ENCODE assay signal across 9 cellular contexts in genomic region chr14:93103392-93104080, GRCh38. TPM values are rescaled to one million over a fixed set of nuclear protein-coding genes. Genes with fewer than 3 reads are reported as not detected.
A peak's percentile ranks its signal among the peaks of the same experiment; 100 is the strongest.
DNase-seq lines count a peak whose midpoint lies in the region; ATAC-seq lines count a peak whose summit lies in the region.
"Had no signal": no experiment of that assay in that cellular context is flagged by ENCODE, and none has a peak within 500 bp of the region (broad histone marks: within the 10 kb centered on the region; RNA-seq: fewer than 3 reads in every experiment).

No MANE protein-coding gene starts in this region.

- H4K91ac ChIP-seq in mesenchymal stem cell (ENCODE audit: low read length) = no peak overlapping the region

- H3K27ac ChIP-seq in mesenchymal stem cell (ENCODE audit: low read length, poor library complexity, severe bottlenecking) = no peak overlapping the region
- H3K27ac ChIP-seq: VCaP had no signal

- H3K23ac ChIP-seq in mesenchymal stem cell (ENCODE audit: low read length in 2 of 2) = no peak overlapping the region

- no peak overlapping the region for H3K4ac ChIP-seq in mesenchymal stem cell (ENCODE audit: low read depth in 1 of 2, low read length in 2 of 2)

- no peak overlapping the region for H3K9ac ChIP-seq in mesenchymal stem cell (ENCODE audit: low read length)

- 94% methylated on average over 9 of the region's 9 CpGs for WGBS in mesenchymal stem cell

- peaks cover 26% of the 10 kb centered on the region for H3K4me1 Mint-ChIP-seq in activated T-cell treated with anti-CD3 and anti-CD28 coated beads, Interleukin-2, amount 50 U/mL, for 4 hours (ENCODE audit: low read depth)

- no peaks in the 10 kb centered on the region for H3K9me3 Mint-ChIP-seq in activated T-cell treated with anti-CD3 and anti-CD28 coated beads, Interleukin-2, amount 50 U/mL, for 4 hours

- H2AK5ac ChIP-seq in mesenchymal stem cell (ENCODE audit: low read length, severe bottlenecking) = no peak overlapping the region

- no peak overlapping the region for H3K4me3 ChIP-seq in mesenchymal stem cell (ENCODE audit: insufficient read depth in 1 of 2, low read depth in 1 of 2, low read length in 2 of 2)

- no peak overlapping the region for H2BK120ac ChIP-seq in mesenchymal stem cell (ENCODE audit: low read depth, low read length)

- H3K18ac ChIP-seq in mesenchymal stem cell (ENCODE audit: low read depth in 1 of 2, low read length in 2 of 2) = no peak overlapping the region

- H3K36me3 Mint-ChIP-seq in activated T-cell treated with anti-CD3 and anti-CD28 coated beads, Interleukin-2, amount 50 U/mL, for 4 hours (ENCODE audit: insufficient read depth) = no peaks in the 10 kb centered on the region

- H3K4me2 ChIP-seq in mesenchymal stem cell (ENCODE audit: low read length, poor library complexity, severe bottlenecking) = no peak overlapping the region

- H3K4me1 ChIP-seq in mesenchymal stem cell (ENCODE audit: control insufficient read depth, insufficient read depth, low read depth, low read length) = peaks cover 6% of the 10 kb centered on the region

- DNase-seq in NCI-H226 = peak; percentile 93
- peak; percentile 47 for DNase-seq in activated T-cell treated with anti-CD3 and anti-CD28 coated beads, Interleukin-2, amount 50 U/mL, for 4 hours
- peak; percentile 15 for DNase-seq in mesenchymal stem cell
- no peak for DNase-seq in NCI-H1048 (lab: John Stamatoyannopoulos, UW)
- no peak for DNase-seq in middle frontal gyrus (ENCODE audit: extremely low spot score, low spot score)
- DNase-seq in 8988T = no peak

- ATAC-seq in GM18511 (IDR thresholded peaks at IDR 0.05; ENCODE audit: unreplicated experiment) (peak; percentile 96), HG02610 (IDR thresholded peaks at IDR 0.05; ENCODE audit: unreplicated experiment) (peak; percentile 94)
- ATAC-seq in activated T-cell treated with anti-CD3 and anti-CD28 coated beads, Interleukin-2, amount 50 U/mL, for 4 hours = peak; percentile 94 to 96

- H2AFZ ChIP-seq in mesenchymal stem cell (ENCODE audit: low read depth, low read length) = no peak overlapping the region

- no peak overlapping the region for H2BK15ac ChIP-seq in mesenchymal stem cell (ENCODE audit: low read depth, poor library complexity, severe bottlenecking)

- H2BK12ac ChIP-seq in mesenchymal stem cell (ENCODE audit: low read length in 2 of 2) = no peak overlapping the region

- peak overlapping the region; percentile 73 for H3K4me3 Mint-ChIP-seq in activated T-cell treated with anti-CD3 and anti-CD28 coated beads, Interleukin-2, amount 50 U/mL, for 4 hours

- no peaks in the 10 kb centered on the region for H3K36me3 ChIP-seq in mesenchymal stem cell (ENCODE audit: control insufficient read depth in 1 of 2, insufficient read depth in 2 of 2, low read depth in 1 of 2, low read length in 2 of 2)

- no peaks in the 10 kb centered on the region for H3K27me3 ChIP-seq in mesenchymal stem cell (ENCODE audit: control insufficient read depth in 1 of 2, insufficient read depth in 1 of 2, low read length in 2 of 2)

- no peak overlapping the region for H2BK5ac ChIP-seq in mesenchymal stem cell (ENCODE audit: low read depth, low read length, poor library complexity, severe bottlenecking)

- no peaks in the 10 kb centered on the region for H3K27me3 Mint-ChIP-seq in activated T-cell treated with anti-CD3 and anti-CD28 coated beads, Interleukin-2, amount 50 U/mL, for 4 hours (ENCODE audit: low read depth)

- no peak overlapping the region for H3K14ac ChIP-seq in mesenchymal stem cell (ENCODE audit: low read length in 2 of 2)

- no peak overlapping the region for H4K8ac ChIP-seq in mesenchymal stem cell (ENCODE audit: low read length)

- peaks cover 41% of the 10 kb centered on the region for H3K79me1 ChIP-seq in mesenchymal stem cell (replicated peaks; ENCODE audit: low read length, poor library complexity, severe bottlenecking)

- H3K9me3 ChIP-seq in mesenchymal stem cell (ENCODE audit: control insufficient read depth, low read length) = no peaks in the 10 kb centered on the region

RNA-seq across cellular contexts. Expression of gene ITPK1, which starts 12.2 kb away (rescaled TPM):
- total RNA-seq in activated T-cell treated with anti-CD3 and anti-CD28 coated beads, Interleukin-2, amount 50 U/mL, for 4 hours = 10 to 100 TPM; 49.4 to 59.7 (median 59.1) TPM
- 8.1 TPM for polyA plus RNA-seq in mesenchymal stem cell (2013, experiment 1 of 2)
- 7.9 TPM for polyA plus RNA-seq in mesenchymal stem cell (2013, experiment 2 of 2)

Comparison
In these comparisons a context has a peak if more than half of its experiments do, and no peak if none do; other contexts are left out.
1. DNase-seq: peak in NCI-H226 (single experiment), activated T-cell treated with anti-CD3 and anti-CD28 coated beads, Interleukin-2, amount 50 U/mL, for 4 hours (single experiment) and mesenchymal stem cell (single experiment); none in NCI-H1048 (single experiment), middle frontal gyrus (single experiment) and 8988T (single experiment).
2. Peak in every context shown above with its lines, with median percentiles within 50 percentile points of each other: ATAC-seq.